ENCODE assay signal across 20 cellular contexts in genomic region chr11:126451211-126451802, GRCh38.
"Had no signal": no experiment of that assay in that cellular context is flagged by ENCODE, and none has a peak within 500 bp of the region (broad histone marks: within the 10 kb centered on the region; RNA-seq: fewer than 3 reads in every experiment).

No MANE protein-coding gene starts in this region.

- H3K4me3 Mint-ChIP-seq: activated B cell treated with CpG ODN at 0.5 μM for 24 hours; activated CD4-positive, alpha-beta memory T cell treated with anti-CD3 and anti-CD28 coated beads, Interleukin-2, amount 10 ng/mL, durations not matched to agents 7 days and 5 days; activated CD4-positive, alpha-beta T cell treated with anti-CD3 and anti-CD28 coated beads for 36 hours; activated naive CD8-positive, alpha-beta T cell treated with anti-CD3 and anti-CD28 coated beads, Interleukin-2, amount 50 U/mL, for 24 hours; neural crest cell; T-helper 1 cell treated with Interleukin-12 subunit alpha and Interleukin-12 subunit beta and Interleukin-4 antibody, amounts not matched to agents 30 μg/mL and 1 μg/mL, for 36 hours; type B pancreatic cell had no signal

- H3K27me3 Mint-ChIP-seq: activated B cell treated with CpG ODN at 0.5 μM for 24 hours; activated CD4-positive, alpha-beta memory T cell treated with anti-CD3 and anti-CD28 coated beads, Interleukin-2, amount 10 ng/mL, durations not matched to agents 7 days and 5 days; activated CD4-positive, alpha-beta T cell treated with anti-CD3 and anti-CD28 coated beads for 36 hours; activated naive CD8-positive, alpha-beta T cell treated with anti-CD3 and anti-CD28 coated beads, Interleukin-2, amount 50 U/mL, for 24 hours had no signal

- H3K9me3 ChIP-seq: body of pancreas, lower lobe of right lung, spleen, testis had no signal

- H3K9me3 Mint-ChIP-seq: type B pancreatic cell had no signal

- H3K4me1 Mint-ChIP-seq: activated B cell treated with CpG ODN at 0.5 μM for 24 hours; activated CD4-positive, alpha-beta memory T cell treated with anti-CD3 and anti-CD28 coated beads, Interleukin-2, amount 10 ng/mL, durations not matched to agents 7 days and 5 days; activated CD4-positive, alpha-beta T cell treated with anti-CD3 and anti-CD28 coated beads for 36 hours; activated naive CD8-positive, alpha-beta T cell treated with anti-CD3 and anti-CD28 coated beads, Interleukin-2, amount 50 U/mL, for 24 hours had no signal

- H3K4me1 ChIP-seq: body of pancreas, foreskin keratinocyte had no signal

- H3K27ac Mint-ChIP-seq: activated B cell treated with CpG ODN at 0.5 μM for 24 hours; activated CD4-positive, alpha-beta memory T cell treated with anti-CD3 and anti-CD28 coated beads, Interleukin-2, amount 10 ng/mL, durations not matched to agents 7 days and 5 days; activated CD4-positive, alpha-beta T cell treated with anti-CD3 and anti-CD28 coated beads for 36 hours; activated naive CD8-positive, alpha-beta T cell treated with anti-CD3 and anti-CD28 coated beads, Interleukin-2, amount 50 U/mL, for 24 hours; T-helper 1 cell treated with Interleukin-12 subunit alpha and Interleukin-12 subunit beta and Interleukin-4 antibody, amounts not matched to agents 30 μg/mL and 1 μg/mL, for 36 hours; type B pancreatic cell had no signal

- H3K27ac ChIP-seq: body of pancreas, foreskin keratinocyte, lower lobe of right lung, testis had no signal

- FAIRE-seq: endometrium, kidney had no signal

- H3K27me3 ChIP-seq: body of pancreas, testis had no signal

- ATAC-seq: activated CD4-positive, alpha-beta T cell treated with anti-CD3 and anti-CD28 coated beads for 36 hours; activated naive CD8-positive, alpha-beta T cell treated with anti-CD3 and anti-CD28 coated beads, Interleukin-2, amount 50 U/mL, for 24 hours; body of pancreas; lower lobe of right lung had no signal

- H3K4me3 ChIP-seq: body of pancreas, lower lobe of right lung, spleen, testis had no signal

- DNase-seq: activated B cell treated with CpG ODN at 0.5 μM for 24 hours; activated CD4-positive, alpha-beta memory T cell treated with anti-CD3 and anti-CD28 coated beads, Interleukin-2, amount 10 ng/mL, durations not matched to agents 7 days and 5 days; activated CD4-positive, alpha-beta T cell treated with anti-CD3 and anti-CD28 coated beads for 36 hours; activated effector memory CD4-positive, alpha-beta T cell treated with anti-CD3 and anti-CD28 coated beads, Interleukin-2, amount 50 U/mL, for 16 hours; activated naive CD4-positive, alpha-beta T cell treated with anti-CD3 and anti-CD28 coated beads, Interleukin-2, amount 50 U/mL, for 16 hours; activated naive CD8-positive, alpha-beta T cell treated with anti-CD3 and anti-CD28 coated beads, Interleukin-2, amount 50 U/mL, for 24 hours; activated T-cell treated with anti-CD3 and anti-CD28 coated beads for 4 hours; body of pancreas; foreskin keratinocyte; kidney; lower lobe of right lung; naive B cell; spleen; stimulated activated CD4-positive, alpha-beta T cell treated with anti-CD3 and anti-CD28 coated beads, Interleukin-4, amount 100 ng/mL, for 4 hours; T1000; testis had no signal

- H3K36me3 ChIP-seq: lower lobe of right lung, spleen had no signal

- H3K36me3 Mint-ChIP-seq: naive B cell, type B pancreatic cell had no signal
